Comparison of ENCODE assay signal across 9 cellular contexts in genomic region chr10:34813626-34814227, GRCh38. TPM values are rescaled to one million over a fixed set of nuclear protein-coding genes. Genes with fewer than 3 reads are reported as not detected.
DNase-seq lines count a peak whose midpoint lies in the region; ATAC-seq, FAIRE-seq and TF ChIP-seq lines count a peak whose summit lies in the region.
"Had no signal": no experiment of that assay in that cellular context is flagged by ENCODE, and none has a peak within 500 bp of the region (broad histone marks: within the 10 kb centered on the region; RNA-seq: fewer than 3 reads in every experiment).

No MANE protein-coding gene starts in this region.

- in situ Hi-C loops in K562 (cut with MboI) = no loop called here

- H3K27me3 ChIP-seq in HL-60 (ENCODE audit: insufficient read depth, poor library complexity, severe bottlenecking) (peaks cover 25% of the 10 kb centered on the region), K562 (ENCODE audit: control insufficient read depth in 2 of 2, insufficient read depth in 2 of 2, low read length in 2 of 2) (peaks cover 12 to 33% of the 10 kb centered on the region in 2 experiments), kidney epithelial cell (ENCODE audit: control insufficient read depth, insufficient read depth, low read length) (no peaks in the 10 kb centered on the region), testis (no peaks in the 10 kb centered on the region)

- H3K4me3 ChIP-seq in A549 (peak overlapping the region; percentile 98), HL-60 (replicated peaks; ENCODE audit: insufficient read depth, low read length) (peak overlapping the region; percentile 41), K562 (peak overlapping the region; percentile 50), kidney epithelial cell (ENCODE audit: low read depth, low read length) (peak overlapping the region; percentile 70), testis (peak overlapping the region; percentile 80 to 89)

- peak overlapping the region in 1 of 2 experiments; percentile 86; a peak in 2 of 4 replicates for H3K9ac ChIP-seq in K562 (ENCODE audit: insufficient read depth in 1 of 2, low read depth in 2 of 2, low read length in 2 of 2)

- WGBS in A549 (ENCODE audit: missing lambda C conversion rate) = 17% methylated on average over 19 of the region's 19 CpGs
- WGBS in K562 (ENCODE audit: insufficient coverage, low coverage, missing lambda C conversion rate) = 14% methylated on average over 17 of the region's 19 CpGs
- 5 to 10% methylated on average over 16 to 19 of the region's 19 CpGs for WGBS in testis, 2 donors

- TF ChIP-seq POLR2A in A549 (IDR thresholded peaks at IDR 0.05; ENCODE audit: low read length) (no peak), K562 (conservative IDR thresholded peaks at IDR 0.05) (no peak), testis (IDR thresholded peaks at IDR 0.05) (no peak)

- no TSS peak for BruUV-seq in K562 (replicated peaks; lab: Mats Ljungman, UMichigan)

- H3K36me3 ChIP-seq in K562 (ENCODE audit: control insufficient read depth, insufficient read depth, low read length) (no peaks in the 10 kb centered on the region), kidney epithelial cell (ENCODE audit: control insufficient read depth, insufficient read depth, low read length) (no peaks in the 10 kb centered on the region), testis (ENCODE audit: low read depth, missing control alignments) (no peaks in the 10 kb centered on the region)

- intact Hi-C loops in K562 (cut with micrococcal nuclease) = no loop called here
- intact Hi-C loops in testis (cut with DNase I; ENCODE audit: low total_unique reads) = no loop called here

- ATAC-seq in A549 (peak; percentile 3 to 29; a peak in 3 of 6 replicates), K562 (no peak), HG03045 (IDR thresholded peaks at IDR 0.05; ENCODE audit: unreplicated experiment) (no peak)

- H3K4me1 ChIP-seq in A549 (peaks cover 51% of the 10 kb centered on the region), K562 (replicated peaks in 1 of 2; ENCODE audit: control insufficient read depth in 2 of 2, insufficient read depth in 2 of 2, low read length in 2 of 2) (peaks cover 0 to 14% of the 10 kb centered on the region in 2 experiments; a peak in 3 of 5 replicates), testis (peaks cover 8% of the 10 kb centered on the region)

- peak; percentile 29 to 51 for DNase-seq in A549 (ENCODE audit: low read depth in 1 of 2, low spot score in 1 of 2)
- no peak for DNase-seq in HL-60 (ENCODE audit: low read depth in 1 of 2, low spot score in 1 of 2)
- DNase-seq in K562 (ENCODE audit: extremely low read depth in 1 of 4, low spot score in 3 of 4) = no peak
- DNase-seq in kidney epithelial cell (ENCODE audit: low read depth) = no peak
- DNase-seq in testis = peak; percentile 66
- no peak for DNase-seq in NOMO-1 treated with dmso at 0.1 percent for 144 hours (lab: John Stamatoyannopoulos, UW; ENCODE audit: unreplicated experiment)
- DNase-seq in NCI-H1930 (lab: John Stamatoyannopoulos, UW) = no peak

- H3K9me3 ChIP-seq in A549 = no peaks in the 10 kb centered on the region
- H3K9me3 ChIP-seq in K562 (replicated peaks; ENCODE audit: control insufficient read depth, insufficient read depth, low read depth, low read length) = no peaks in the 10 kb centered on the region
- H3K9me3 ChIP-seq in testis = no peaks in the 10 kb centered on the region

- POLR2A ChIA-PET in A549 (lab: Yijun Ruan, JAX) (no interaction called here), K562 (lab: Yijun Ruan, JAX) (no interaction called here)

- TF ChIP-seq CTCF in A549 (IDR thresholded peaks at IDR 0.05) (no peak), HL-60 (IDR thresholded peaks at IDR 0.05; ENCODE audit: insufficient read depth, low read length) (no peak), K562 (IDR thresholded peaks at IDR 0.05 in 2 of 3, conservative IDR thresholded peaks at IDR 0.05 in 1 of 3; ENCODE audit: insufficient read depth in 2 of 3, low read depth in 1 of 3, low read length in 3 of 3) (no peak), kidney epithelial cell (IDR thresholded peaks at IDR 0.05; ENCODE audit: insufficient read depth, low read length, poor library complexity, severe bottlenecking) (no peak), testis (IDR thresholded peaks at IDR 0.05) (no peak)

- TF ChIP-seq RAD21 in A549 (conservative IDR thresholded peaks at IDR 0.05 in 1 of 2, IDR thresholded peaks at IDR 0.05 in 1 of 2) (no peak), K562 (CRISPR knock-in tag; conservative IDR thresholded peaks at IDR 0.05 in 1 of 2, IDR thresholded peaks at IDR 0.05 in 1 of 2) (no peak)

- FAIRE-seq in A549 (lab: Jason Lieb, UNC) (no peak), K562 (lab: Jason Lieb, UNC) (no peak)
- FAIRE-seq: GM18507 had no signal

- TF ChIP-seq EP300 in A549 (IDR thresholded peaks at IDR 0.05) (no peak), K562 (IDR thresholded peaks at IDR 0.05; ENCODE audit: low read length) (no peak)

- no peaks in the 10 kb centered on the region for H3K9me1 ChIP-seq in K562 (ENCODE audit: control insufficient read depth, insufficient read depth, low read length)

- H3K4me2 ChIP-seq in A549 = peak overlapping the region; percentile 83
- H3K4me2 ChIP-seq in K562 (ENCODE audit: insufficient read depth, low read length) = peak overlapping the region; percentile 21

- peaks cover 12% of the 10 kb centered on the region for H4K20me1 ChIP-seq in K562 (replicated peaks; ENCODE audit: control insufficient read depth, insufficient read depth, low read length)

- no peaks in the 10 kb centered on the region; the same call in 2 of the 3 replicates for H3K79me2 ChIP-seq in K562 (ENCODE audit: control insufficient read depth, insufficient read depth, low read length)

- CTCF ChIA-PET in A549 (lab: Yijun Ruan, JAX) (interaction anchor here (0.6 to 1.6 kb wide), 7 partner anchors 10 to 139 kb away, joined by 3 to 6 read pairs (median 3); no protein-coding TSS in a partner anchor), K562 (lab: Yijun Ruan, JAX; ENCODE audit: low intra/inter-chr PET ratio) (no interaction called here)

- no peak overlapping the region for H2AFZ ChIP-seq in K562 (ENCODE audit: low read depth, low read length)

- H3K27ac ChIP-seq in A549 = peak overlapping the region; percentile 96 to 100
- no peak overlapping the region for H3K27ac ChIP-seq in HL-60 (replicated peaks)
- no peak overlapping the region for H3K27ac ChIP-seq in K562 (ENCODE audit: extremely low read depth, low read depth, low read length)
- H3K27ac ChIP-seq in testis = peak overlapping the region; percentile 84 to 91

TF ChIP-seq in A549, 52 proteins besides CTCF, POLR2A, EP300 and RAD21:
- no peak for TF ChIP-seq NR3C1 (IDR thresholded peaks at IDR 0.05)
- TF ChIP-seq MAX (IDR thresholded peaks at IDR 0.05) = 0 out of 2 replicates have a peak, but pooled peaks have one; percentile 28

TF ChIP-seq in K562, 482 proteins besides CTCF, POLR2A, EP300 and RAD21 (continues in another document):
- no peak for TF ChIP-seq DACH1 (IDR thresholded peaks at IDR 0.05; ENCODE audit: partially characterized antibody)
- TF ChIP-seq ZNF655 (CRISPR knock-in tag; IDR thresholded peaks at IDR 0.05) = no peak
- TF ChIP-seq SIX5 (IDR thresholded peaks at IDR 0.05; ENCODE audit: borderline replicate concordance in 1 of 2, insufficient read depth in 1 of 2, low read depth in 1 of 2, low read length in 2 of 2) = no peak
- TF ChIP-seq ZNF778 (CRISPR knock-in tag; IDR thresholded peaks at IDR 0.05) = no peak
- no peak for TF ChIP-seq OTX1 (CRISPR knock-in tag; IDR thresholded peaks at IDR 0.05)
- no peak for TF ChIP-seq ZNF57 (CRISPR knock-in tag; IDR thresholded peaks at IDR 0.05)
- no peak for TF ChIP-seq ZNF197 (CRISPR knock-in tag; IDR thresholded peaks at IDR 0.05; ENCODE audit: low read depth)

RNA-seq across cellular contexts. Expression of gene PARD3, which starts 1.4 kb away (rescaled TPM):
- polyA plus RNA-seq in A549 (2011; rRNA removed) (182 and 200 TPM in 2 replicates), A549 (2017; fragmentation: RNase III; extraction: RNeasy Plus Mini Kit Qiagen cat#74134 plus additional on column Dnase treatment) (88.7 to 110 TPM (median 104 TPM) in 3 replicates), K562 (2011; rRNA removed) (11.6 and 19.2 TPM in 2 replicates), K562 (2014; fragmentation: Illumina TruSeq; extraction: Trizol) (9.3 and 9.9 TPM in 2 replicates), K562 (2014; fragmentation: Nextera tagmentation; extraction: Ambion mirVana) (1 to 10 TPM; 2.7 to 3.0 TPM), K562 (2014; rRNA removed) (5.0 and 6.4 TPM in 2 replicates), testis (ENCODE audit: insufficient read depth, low read depth, low replicate concordance) (31.8 TPM)
- 59.5 and 64.4 TPM in 2 replicates for polyA plus RNA-seq in A549 (2012; cell fraction: cytosol; rRNA removed)
- 31.6 and 49.8 TPM in 2 replicates for polyA plus RNA-seq in A549 (2012; cell fraction: nucleus; rRNA removed)
- 169 and 188 TPM in 2 replicates for polyA minus RNA-seq in A549 (2011; rRNA and poly(A)+ RNA removed)
- total RNA-seq in K562 (2011; cell fraction: chromatin; rRNA removed; ENCODE audit: low replicate concordance) = 8.3 and 11.4 TPM in 2 replicates
- total RNA-seq in K562 (2011; cell fraction: nucleolus; rRNA removed) = 4.5 and 6.1 TPM in 2 replicates
- 5.0 and 7.4 TPM in 2 replicates for total RNA-seq in K562 (2011; cell fraction: nucleoplasm; rRNA removed)
- total RNA-seq in K562 (2014; rRNA removed) (7.7 and 8.4 TPM in 2 replicates), K562 (2014; rRNA removed; fragmentation: Illumina TruSeq; extraction: Trizol) (11.4 and 13.3 TPM in 2 replicates), K562 (2015; rRNA removed; fragmentation: Illumina TruSeq; extraction: Trizol) (8.8 and 11.7 TPM in 2 replicates), K562 (2021) (6.5 and 6.8 TPM in 2 replicates), kidney epithelial cell (76.0 and 76.4 TPM in 2 replicates), testis (10 to 100 TPM; 49.5 to 59.5 TPM)
- 4.3 and 14.5 TPM in 2 replicates for polyA plus RNA-seq in K562 (2011; cell fraction: cytosol; rRNA removed)
- 6.1 and 13.8 TPM in 2 replicates for polyA plus RNA-seq in K562 (2011; cell fraction: nucleus; rRNA removed)
- polyA plus RNA-seq in K562 (2012) = 4.5 and 5.7 TPM in 2 replicates
- 28.8 and 60.0 TPM in 2 replicates for polyA minus RNA-seq in K562 (2011; rRNA and poly(A)+ RNA removed)
- 7.9 and 20.2 TPM in 2 replicates for polyA minus RNA-seq in K562 (2011; cell fraction: cytosol; rRNA and poly(A)+ RNA removed)
- polyA minus RNA-seq in K562 (2011; cell fraction: nucleus; rRNA and poly(A)+ RNA removed) = 12.4 and 40.0 TPM in 2 replicates

Comparison
In these comparisons a context has a peak if more than half of its experiments do, and no peak if none do; other contexts are left out.
1. ATAC-seq: peak in A549 (2 of 2); none in K562 (single experiment) and HG03045 (single experiment).
2. DNase-seq: peak in A549 (2 of 2) and testis (single experiment); none in HL-60 (0 of 2), K562 (0 of 4), kidney epithelial cell (single experiment), NOMO-1 treated with dmso at 0.1 percent for 144 hours (single experiment) and NCI-H1930 (0 of 2).
3. H3K27ac ChIP-seq: peak in A549 (2 of 2) and testis (2 of 2); none in HL-60 (single experiment) and K562 (single experiment).
4. H3K4me3 ChIP-seq: peak in every context shown above with its lines; median percentile 98 in A549; 84 in testis; 70 in kidney epithelial cell; 50 in K562; 41 in HL-60.
5. Of the 35 proteins assayed by ChIP-seq in both K562 and A549: peak only in K562: none; only in A549: MAX; in both: none; in neither: 34.